8 cellular contexts compared by ENCODE assay signal in genomic region chr16:89557230-89557935, GRCh38. TPM values are rescaled to one million over a fixed set of nuclear protein-coding genes. Genes with fewer than 3 reads are reported as not detected.
DNase-seq lines count a peak whose midpoint lies in the region.

No MANE protein-coding gene starts in this region.

- POLR2A ChIA-PET in activated CD4-positive, alpha-beta memory T cell treated with anti-CD3 and anti-CD28 coated beads, Interleukin-2, amount 10 ng/mL, durations not matched to agents 7 days and 5 days (lab: Charles Lee): interaction anchor here (0.7 to 1.2 kb wide), 3 partner anchors 49 to 135 kb away, joined by 3 to 7 read pairs (median 3); partner anchors contain the start of gene SPG7

- CTCF ChIA-PET in activated CD4-positive, alpha-beta memory T cell treated with anti-CD3 and anti-CD28 coated beads, Interleukin-2, amount 10 ng/mL, durations not matched to agents 7 days and 5 days (lab: Charles Lee): interaction anchor here (0.6 to 1.6 kb wide), 14 partner anchors 9 to 307 kb away, joined by 3 to 7 read pairs (median 4); partner anchors contain the start of gene SPG7

- H3K4me1 Mint-ChIP-seq in activated CD4-positive, alpha-beta memory T cell treated with anti-CD3 and anti-CD28 coated beads, Interleukin-2, amount 10 ng/mL, durations not matched to agents 7 days and 5 days: peaks cover 24% of the 10 kb centered on the region

- H3K4me3 Mint-ChIP-seq in activated CD4-positive, alpha-beta memory T cell treated with anti-CD3 and anti-CD28 coated beads, Interleukin-2, amount 10 ng/mL, durations not matched to agents 7 days and 5 days: no peak overlapping the region

- no peaks in the 10 kb centered on the region for H3K27me3 Mint-ChIP-seq in activated CD4-positive, alpha-beta memory T cell treated with anti-CD3 and anti-CD28 coated beads, Interleukin-2, amount 10 ng/mL, durations not matched to agents 7 days and 5 days

- H3K27ac Mint-ChIP-seq in activated CD4-positive, alpha-beta memory T cell treated with anti-CD3 and anti-CD28 coated beads, Interleukin-2, amount 10 ng/mL, durations not matched to agents 7 days and 5 days: peak overlapping the region; percentile 23

- no peaks in the 10 kb centered on the region for H3K9me3 Mint-ChIP-seq in activated CD4-positive, alpha-beta memory T cell treated with anti-CD3 and anti-CD28 coated beads, Interleukin-2, amount 10 ng/mL, durations not matched to agents 7 days and 5 days

- peaks cover 15% of the 10 kb centered on the region for H3K36me3 Mint-ChIP-seq in activated CD4-positive, alpha-beta memory T cell treated with anti-CD3 and anti-CD28 coated beads, Interleukin-2, amount 10 ng/mL, durations not matched to agents 7 days and 5 days (ENCODE audit: low read depth)

- peak; percentile 52 for DNase-seq in NCI-H2227 (lab: John Stamatoyannopoulos, UW; ENCODE audit: unreplicated experiment)
- no peak for DNase-seq in NCI-H2227 treated with DMSO at 0.1 percent for 48 hours (lab: John Stamatoyannopoulos, UW)
- peak; percentile 38 for DNase-seq in NCI-H226
- DNase-seq in activated CD4-positive, alpha-beta memory T cell treated with anti-CD3 and anti-CD28 coated beads, Interleukin-2, amount 10 ng/mL, durations not matched to agents 7 days and 5 days: peak; percentile 86
- DNase-seq in ecto neural progenitor cell (ENCODE audit: low spot score): peak; percentile 92
- DNase-seq in lung microvascular endothelial cell (ENCODE audit: low read depth in 2 of 2): peak; percentile 86 to 93
- peak; percentile 74 for DNase-seq in stimulated activated CD8-positive, alpha-beta memory T cell treated with anti-CD3 and anti-CD28 coated beads, Interleukin-15, amount 100 ng/mL, for 1 hour (ENCODE audit: low read depth)
- no peak for DNase-seq in NCI-H526 treated with DMSO at 0.1 percent for 48 hours (lab: John Stamatoyannopoulos, UW)

RNA-seq across cellular contexts. Expression of gene RPL13, which starts 3.1 kb away (rescaled TPM):
- total RNA-seq in activated CD4-positive, alpha-beta memory T cell treated with anti-CD3 and anti-CD28 coated beads, Interleukin-2, amount 10 ng/mL, durations not matched to agents 7 days and 5 days: 1,000 to 10,000 TPM; 2,083 to 2,114 TPM
- 2,557 and 4,242 TPM in 2 replicates for total RNA-seq in lung microvascular endothelial cell

RNA-seq across cellular contexts. Expression of gene CPNE7, which starts 18.2 kb away (rescaled TPM):
- 1 to 10 TPM; 3.3 to 4.4 TPM for total RNA-seq in activated CD4-positive, alpha-beta memory T cell treated with anti-CD3 and anti-CD28 coated beads, Interleukin-2, amount 10 ng/mL, durations not matched to agents 7 days and 5 days
- total RNA-seq in lung microvascular endothelial cell: 1.2 and 3.5 TPM in 2 replicates

RNA-seq across cellular contexts. Expression of gene SPG7, which starts 49.2 kb away (rescaled TPM):
- total RNA-seq in activated CD4-positive, alpha-beta memory T cell treated with anti-CD3 and anti-CD28 coated beads, Interleukin-2, amount 10 ng/mL, durations not matched to agents 7 days and 5 days: 10 to 100 TPM; 73.9 to 77.9 TPM
- 75.8 and 94.6 TPM in 2 replicates for total RNA-seq in lung microvascular endothelial cell

RNA-seq across cellular contexts. Expression of gene DPEP1, which starts 56.1 kb away (rescaled TPM):
- not detected for total RNA-seq in activated CD4-positive, alpha-beta memory T cell treated with anti-CD3 and anti-CD28 coated beads, Interleukin-2, amount 10 ng/mL, durations not matched to agents 7 days and 5 days
- 0.20 and 0.44 TPM in 2 replicates for total RNA-seq in lung microvascular endothelial cell

Comparison
In these comparisons a context has a peak if more than half of its experiments do, and no peak if none do; other contexts are left out.
1. DNase-seq: peak in NCI-H2227 (single experiment), NCI-H226 (single experiment), activated CD4-positive, alpha-beta memory T cell treated with anti-CD3 and anti-CD28 coated beads, Interleukin-2, amount 10 ng/mL, durations not matched to agents 7 days and 5 days (single experiment), ecto neural progenitor cell (single experiment), lung microvascular endothelial cell (2 of 2) and stimulated activated CD8-positive, alpha-beta memory T cell treated with anti-CD3 and anti-CD28 coated beads, Interleukin-15, amount 100 ng/mL, for 1 hour (single experiment); none in NCI-H2227 treated with DMSO at 0.1 percent for 48 hours (single experiment) and NCI-H526 treated with DMSO at 0.1 percent for 48 hours (single experiment).